11 cellular contexts compared by ENCODE assay signal in the genomic region with DNA sequence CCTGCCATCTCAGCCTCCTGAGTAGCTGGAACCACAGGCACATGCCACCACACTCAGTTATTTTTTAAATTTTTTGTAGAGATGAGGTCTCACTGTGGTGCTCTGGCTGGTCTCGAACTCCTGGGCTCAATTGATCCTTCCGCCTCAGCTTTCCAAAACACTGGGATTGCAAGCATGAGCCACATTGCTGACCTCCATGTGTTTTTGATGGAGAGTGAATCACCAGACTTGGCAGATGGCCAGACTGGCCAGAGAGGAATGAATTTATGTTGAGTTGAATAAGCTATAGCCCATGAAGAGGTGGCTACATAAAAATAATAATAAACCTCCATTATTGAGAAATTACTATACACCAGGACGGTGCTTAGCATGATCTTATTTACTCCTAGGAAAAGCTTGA.
A peak's percentile ranks its signal among the peaks of the same experiment; 100 is the strongest.
DNase-seq lines count a peak whose midpoint lies in the region; ATAC-seq, FAIRE-seq and TF ChIP-seq lines count a peak whose summit lies in the region.
"Had no signal": no experiment of that assay in that cellular context is flagged by ENCODE, and none has a peak within 500 bp of the region (broad histone marks: within the 10 kb centered on the region; RNA-seq: fewer than 3 reads in every experiment).

No MANE protein-coding gene starts in this region.

- no peaks in the 10 kb centered on the region for H3K36me3 ChIP-seq in IMR-90 (ENCODE audit: control insufficient read depth, insufficient read depth, low read length)
- H3K36me3 ChIP-seq in brain microvascular endothelial cell (replicated peaks): no peaks in the 10 kb centered on the region
- no peaks in the 10 kb centered on the region for H3K36me3 ChIP-seq in HepG2 (replicated peaks in 1 of 2; ENCODE audit: control insufficient read depth in 1 of 2, insufficient read depth in 2 of 2, low read length in 2 of 2)
- H3K36me3 ChIP-seq: uterus had no signal

- H3K4me3 Mint-ChIP-seq in Calu3 (ENCODE audit: low read depth, unreplicated experiment): no peak overlapping the region
- H3K4me3 Mint-ChIP-seq: nephron progenitor cell had no signal

- H3K4ac ChIP-seq in IMR-90 (ENCODE audit: low read depth, low read length): peak overlapping the region; percentile 9; the same call in 1 of the 2 replicates

- no peak overlapping the region for H4K91ac ChIP-seq in IMR-90 (ENCODE audit: insufficient read depth, low read depth, low read length)

- H3K14ac ChIP-seq in IMR-90 (replicated peaks; ENCODE audit: low read depth, low read length): no peak overlapping the region

- H3K9me3 ChIP-seq in IMR-90 (ENCODE audit: control insufficient read depth, insufficient read depth, low read length): no peaks in the 10 kb centered on the region
- H3K9me3 ChIP-seq in HepG2 (ENCODE audit: low read length): no peaks in the 10 kb centered on the region
- H3K9me3 ChIP-seq: uterus had no signal

- H2AK9ac ChIP-seq in IMR-90 (replicated peaks; ENCODE audit: low read depth, low read length, poor library complexity): no peak overlapping the region

- in situ Hi-C loops in IMR-90 (cut with MboI; ENCODE audit: low sequenced_read_pairs) (no loop called here), brain microvascular endothelial cell (cut with HindIII; ENCODE audit: low pct_ligation_motif_present, low sequenced_read_pairs) (loop anchor here (25.0 kb wide), 2 partner anchors 135 to 485 kb away; a partner anchor contains a TSS), HepG2 (cut with HindIII; ENCODE audit: extremely low pct_ligation_motif_present, low pct_unique_long_range_greater_than_20kb) (loop anchor here (5.0 kb wide), 2 partner anchors 125 to 490 kb away; no protein-coding TSS in a partner anchor), G401 (cut with HindIII; ENCODE audit: low sequenced_read_pairs) (no loop called here)

- H3K9ac ChIP-seq in IMR-90 (ENCODE audit: low read depth, low read length) (no peak overlapping the region), HepG2 (ENCODE audit: insufficient read depth, low read depth, low read length) (no peak overlapping the region)

- TF ChIP-seq RAD21 in IMR-90 (IDR thresholded peaks at IDR 0.05; ENCODE audit: low read length) (no peak), HepG2 (CRISPR knock-in tag; IDR thresholded peaks at IDR 0.05) (no peak)

- H3K4me3 ChIP-seq in IMR-90 (ENCODE audit: insufficient read depth, low read depth, low read length) (no peak overlapping the region), brain microvascular endothelial cell (ENCODE audit: low read depth, low read length) (no peak overlapping the region), HepG2 (replicated peaks in 1 of 3; ENCODE audit: insufficient read depth in 1 of 3, low read depth in 2 of 3, low read length in 3 of 3) (no peak overlapping the region)
- H3K4me3 ChIP-seq: uterus had no signal

- no peak overlapping the region for H3K56ac ChIP-seq in IMR-90 (ENCODE audit: extremely low read depth, insufficient read depth, low read length)

- H2AFZ ChIP-seq in IMR-90 (replicated peaks; ENCODE audit: low read length, poor library complexity): no peak overlapping the region
- no peak overlapping the region for H2AFZ ChIP-seq in HepG2 (ENCODE audit: low read length)

- H3K27ac ChIP-seq in IMR-90 (ENCODE audit: insufficient read depth, low read length) (0 out of 2 replicates have a peak overlapping the region, but pooled peaks have one; percentile 34), brain microvascular endothelial cell (no peak overlapping the region), HepG2 (ENCODE audit: extremely low read length, insufficient read depth, low read length) (no peak overlapping the region)
- H3K27ac ChIP-seq: uterus had no signal

- H4K5ac ChIP-seq in IMR-90 (ENCODE audit: low read depth, low read length): no peak overlapping the region

- no peaks in the 10 kb centered on the region for H3K79me1 ChIP-seq in IMR-90 (ENCODE audit: low read depth in 1 of 2, low read length in 2 of 2)

- no peak for FAIRE-seq in HepG2 (lab: Jason Lieb, UNC)

- H3K4me1 ChIP-seq in IMR-90 (ENCODE audit: control insufficient read depth, insufficient read depth, low read length): peaks cover 12% of the 10 kb centered on the region
- H3K4me1 ChIP-seq in HepG2 (ENCODE audit: insufficient read depth, low read length): peaks cover 42% of the 10 kb centered on the region
- H3K4me1 ChIP-seq: uterus had no signal

- H3K79me2 ChIP-seq in HepG2 (ENCODE audit: insufficient read depth, low read length): no peaks in the 10 kb centered on the region

- BruUV-seq in Calu3 (replicated peaks; lab: Mats Ljungman, UMichigan) (no TSS peak), IMR-90 (replicated peaks; lab: Mats Ljungman, UMichigan) (no TSS peak), HepG2 (replicated peaks; lab: Mats Ljungman, UMichigan) (no TSS peak)

- no peaks in the 10 kb centered on the region for H3K9me3 Mint-ChIP-seq in Calu3 (ENCODE audit: low read depth, unreplicated experiment)

- intact Hi-C loops in Calu3 (cut with micrococcal nuclease; ENCODE audit: unreplicated experiment): no loop called here
- intact Hi-C loops in IMR-90 (cut with micrococcal nuclease): loop anchor here (2.0 to 5.0 kb wide), 2 partner anchors 230 to 961 kb away; no protein-coding TSS in a partner anchor
- intact Hi-C loops in HepG2 (cut with micrococcal nuclease; ENCODE audit: unreplicated experiment): loop anchor here (2.0 to 5.0 kb wide), 4 partner anchors 95 to 505 kb away; no protein-coding TSS in a partner anchor

- TF ChIP-seq POLR2A in IMR-90 (IDR thresholded peaks at IDR 0.05; ENCODE audit: low read depth, low read length) (no peak), HepG2 (IDR thresholded peaks at IDR 0.05; ENCODE audit: insufficient read depth in 1 of 2, low read depth in 2 of 2, low read length in 2 of 2) (no peak)

- TF ChIP-seq EP300 in HepG2 (IDR thresholded peaks at IDR 0.05; ENCODE audit: low read depth in 2 of 2, low read length in 2 of 2) (no peak), HepG2 (CRISPR knock-in tag; IDR thresholded peaks at IDR 0.05; ENCODE audit: borderline replicate concordance) (no peak)

- H2BK20ac ChIP-seq in IMR-90 (ENCODE audit: low read depth, low read length): no peak overlapping the region

- H3K27ac Mint-ChIP-seq in Calu3 (ENCODE audit: unreplicated experiment): peak overlapping the region; percentile 78

- H3K23ac ChIP-seq in IMR-90 (ENCODE audit: low read depth, low read length): no peak overlapping the region

- POLR2A ChIA-PET in IMR-90 (lab: Charles Lee; ENCODE audit: unreplicated experiment): interaction anchor here (1.1 kb wide), 1 partner anchor 502 kb away, joined by 4 read pairs; no protein-coding TSS in a partner anchor
- POLR2A ChIA-PET in HepG2 (lab: Yijun Ruan, JAX): no interaction called here

- H3K18ac ChIP-seq in IMR-90 (ENCODE audit: low read depth, low read length): peak overlapping the region; percentile 52; the same call in 1 of the 2 replicates

- ATAC-seq in IMR-90 (ENCODE audit: low read depth): peak; percentile 33
- no peak for ATAC-seq in HepG2
- no peak for ATAC-seq in GM19397 (IDR thresholded peaks at IDR 0.05; ENCODE audit: unreplicated experiment)
- ATAC-seq in GM21723 (IDR thresholded peaks at IDR 0.05; ENCODE audit: unreplicated experiment): no peak

- H3K27me3 Mint-ChIP-seq in Calu3 (ENCODE audit: unreplicated experiment): no peaks in the 10 kb centered on the region

- no peaks in the 10 kb centered on the region for H3K27me3 ChIP-seq in IMR-90 (ENCODE audit: control insufficient read depth, insufficient read depth, low read length)
- no peaks in the 10 kb centered on the region for H3K27me3 ChIP-seq in brain microvascular endothelial cell (replicated peaks)
- no peaks in the 10 kb centered on the region for H3K27me3 ChIP-seq in HepG2 (ENCODE audit: control insufficient read depth in 1 of 2, insufficient read depth in 2 of 2, low read length in 2 of 2)
- H3K27me3 ChIP-seq: uterus had no signal

- H4K20me1 ChIP-seq in IMR-90 (ENCODE audit: insufficient read depth, low read length) (no peaks in the 10 kb centered on the region), HepG2 (ENCODE audit: insufficient read depth, low read length) (no peaks in the 10 kb centered on the region)

- DNase-seq in Calu3 (peak; percentile 71), IMR-90 (peak; percentile 96), brain microvascular endothelial cell (peak; percentile 97), HepG2 (ENCODE audit: low spot score) (peak; percentile 55), NCI-H2029 (lab: John Stamatoyannopoulos, UW) (no peak), G401 (ENCODE audit: low spot score) (no peak)
- DNase-seq: hypothalamus, uterus had no signal

- CTCF ChIA-PET in Calu3 (lab: Charles Lee) (interaction anchor here (0.6 kb wide), 1 partner anchor 511 kb away, joined by 3 read pairs; no protein-coding TSS in a partner anchor), IMR-90 (lab: Yijun Ruan, JAX) (interaction anchor here (0.6 kb wide), 1 partner anchor 481 kb away, joined by 5 read pairs; no protein-coding TSS in a partner anchor), HepG2 (lab: Yijun Ruan, JAX; ENCODE audit: low intra/inter-chr PET ratio, low total read pairs) (no interaction called here)

- WGBS in IMR-90 (ENCODE audit: extremely low coverage in 2 of 2, insufficient read length in 1 of 2), 2 experiments: no CpG with 5 or more reads among the region's 3 CpGs
- WGBS in HepG2 (ENCODE audit: low lambda C conversion rate): 90% methylated on average over 3 of the region's 3 CpGs

- H4K8ac ChIP-seq in IMR-90 (ENCODE audit: low read depth in 2 of 2, low read length in 2 of 2): no peak overlapping the region

- no peak overlapping the region for H2AK5ac ChIP-seq in IMR-90 (ENCODE audit: low read depth, low read length)

- no peak overlapping the region for H2BK120ac ChIP-seq in IMR-90 (ENCODE audit: low read depth, low read length)

- H3K4me2 ChIP-seq in IMR-90 (ENCODE audit: low read depth, low read length): no peak overlapping the region
- no peak overlapping the region for H3K4me2 ChIP-seq in HepG2 (ENCODE audit: low read depth, low read length)

- peaks cover 3% of the 10 kb centered on the region; the same call in 1 of the 2 replicates for H3K9me1 ChIP-seq in IMR-90 (ENCODE audit: insufficient read depth, low read length)

- H2BK15ac ChIP-seq in IMR-90 (ENCODE audit: low read depth, low read length): no peak overlapping the region

- dilution Hi-C loops in IMR-90 (cut with HindIII; ENCODE audit: low sequenced_read_pairs, unreplicated experiment): no loop called here

- H3K36me3 Mint-ChIP-seq in Calu3 (ENCODE audit: insufficient read depth, unreplicated experiment): peaks cover 11% of the 10 kb centered on the region

- H2BK5ac ChIP-seq in IMR-90 (ENCODE audit: low read depth, low read length, poor library complexity, severe bottlenecking): no peak overlapping the region

- peaks cover 28% of the 10 kb centered on the region for H3K4me1 Mint-ChIP-seq in Calu3 (ENCODE audit: low read depth, unreplicated experiment)

- no peak for TF ChIP-seq CTCF in Calu3 (IDR thresholded peaks at IDR 0.05; ENCODE audit: unreplicated experiment)
- TF ChIP-seq CTCF in IMR-90 (conservative IDR thresholded peaks at IDR 0.05; ENCODE audit: low read depth, low read length): no peak
- no peak for TF ChIP-seq CTCF in brain microvascular endothelial cell (IDR thresholded peaks at IDR 0.05; ENCODE audit: low read depth, low read length, missing control alignments)
- TF ChIP-seq CTCF in HepG2 (CRISPR knock-in tag; IDR thresholded peaks at IDR 0.05): no peak

TF ChIP-seq in IMR-90, 13 proteins besides CTCF, POLR2A, EP300 and RAD21 (continues in another document):
- TF ChIP-seq MAFK (IDR thresholded peaks at IDR 0.05; ENCODE audit: low read depth, low read length): peak; percentile 32; the same call in 1 of the 2 replicates

Comparison
In these comparisons a context has a peak if more than half of its experiments do, and no peak if none do; other contexts are left out.
1. DNase-seq: peak in Calu3 (single experiment), IMR-90 (single experiment), brain microvascular endothelial cell (single experiment) and HepG2 (single experiment); none in NCI-H2029 (single experiment) and G401 (single experiment).
2. in situ Hi-C loops: an anchor here in brain microvascular endothelial cell (25.0 kb wide) and HepG2 (5.0 kb wide); none called in IMR-90 and G401.